Comparison of ENCODE assay signal across 23 cellular contexts in the genomic region with DNA sequence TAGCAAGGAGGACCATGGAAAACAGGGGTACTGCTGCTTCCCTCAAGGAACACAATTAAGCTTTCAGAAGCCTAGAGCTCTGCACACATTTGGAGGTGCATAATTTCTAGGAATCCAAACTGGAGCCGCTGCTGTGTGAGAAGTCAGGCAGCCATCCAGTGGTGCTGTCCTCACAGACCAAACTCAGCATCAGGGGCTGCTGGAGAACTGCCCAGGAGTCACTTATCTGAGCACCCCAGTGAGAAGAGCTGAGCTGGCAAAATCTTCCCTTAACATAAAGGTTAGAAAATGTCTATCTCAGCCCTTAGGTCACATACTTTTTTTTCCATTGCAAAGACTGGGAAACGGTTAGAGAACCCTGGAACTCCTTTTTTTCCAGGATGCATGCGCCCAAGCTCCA.
DNase-seq lines count a peak whose midpoint lies in the region; ATAC-seq, FAIRE-seq and TF ChIP-seq lines count a peak whose summit lies in the region.
"Had no signal": no experiment of that assay in that cellular context is flagged by ENCODE, and none has a peak within 500 bp of the region (broad histone marks: within the 10 kb centered on the region; RNA-seq: fewer than 3 reads in every experiment).

No MANE protein-coding gene starts in this region.

- BruUV-seq in HepG2 (replicated peaks; lab: Mats Ljungman, UMichigan) (no TSS peak), IMR-90 (replicated peaks; lab: Mats Ljungman, UMichigan) (no TSS peak)

- H2AFZ ChIP-seq in HepG2 (ENCODE audit: low read length) (no peak overlapping the region), IMR-90 (replicated peaks; ENCODE audit: low read length, poor library complexity) (no peak overlapping the region)

- intact Hi-C loops in HepG2 (cut with micrococcal nuclease; ENCODE audit: unreplicated experiment) (no loop called here), right lobe of liver (cut with DNase I) (no loop called here), IMR-90 (cut with micrococcal nuclease) (no loop called here)

- no peak overlapping the region for H2AK9ac ChIP-seq in IMR-90 (replicated peaks; ENCODE audit: low read depth, low read length, poor library complexity)

- H4K8ac ChIP-seq in IMR-90 (ENCODE audit: low read depth in 2 of 2, low read length in 2 of 2), result no peak overlapping the region

- CTCF ChIA-PET in HepG2 (lab: Yijun Ruan, JAX; ENCODE audit: low intra/inter-chr PET ratio, low total read pairs), result no interaction called here
- CTCF ChIA-PET in IMR-90 (lab: Yijun Ruan, JAX), result no interaction called here

- H2BK120ac ChIP-seq in IMR-90 (ENCODE audit: low read depth, low read length), result no peak overlapping the region

- H3K27me3 ChIP-seq in HepG2 (ENCODE audit: control insufficient read depth in 1 of 2, insufficient read depth in 2 of 2, low read length in 2 of 2) (no peaks in the 10 kb centered on the region), right lobe of liver (no peaks in the 10 kb centered on the region), IMR-90 (ENCODE audit: control insufficient read depth, insufficient read depth, low read length) (no peaks in the 10 kb centered on the region; the same call in 1 of the 2 replicates)
- H3K27me3 ChIP-seq: SJCRH30 had no signal

- POLR2A ChIA-PET in HepG2 (lab: Yijun Ruan, JAX) (no interaction called here), IMR-90 (lab: Charles Lee; ENCODE audit: unreplicated experiment) (no interaction called here)

- no peak for TF ChIP-seq POLR2A in HepG2 (IDR thresholded peaks at IDR 0.05; ENCODE audit: insufficient read depth in 1 of 2, low read depth in 2 of 2, low read length in 2 of 2)
- TF ChIP-seq POLR2A in right lobe of liver (IDR thresholded peaks at IDR 0.05), result no peak
- TF ChIP-seq POLR2A in IMR-90 (IDR thresholded peaks at IDR 0.05; ENCODE audit: low read depth, low read length), result no peak
- TF ChIP-seq POLR2A in erythroblast (IDR thresholded peaks at IDR 0.05; ENCODE audit: low read length), result no peak

- DNase-seq in HepG2 (ENCODE audit: low spot score) (no peak), right lobe of liver (no peak), IMR-90 (no peak), erythroblast (lab: John Stamatoyannopoulos, UW) (peak; percentile 33 to 40), cerebellum (ENCODE audit: low spot score) (no peak), NCI-H1436 (lab: John Stamatoyannopoulos, UW) (no peak)
- no peak for DNase-seq in NK-92 treated with Interleukin-12 subunit alpha and Interleukin-12 subunit beta, amount 100 ng/mL, for 24 hours (lab: John Stamatoyannopoulos, UW)
- DNase-seq: C1 segment of cervical spinal cord; CD8-positive, alpha-beta memory T cell; KBM-7; MV-4-11; NCI-H1694; NCI-H2029 treated with DMSO at 0.1 percent for 48 hours; NCI-H2171 treated with DMSO at 0.1 percent for 48 hours; NCI-H345; NCI-H510A treated with DMSO at 0.1 percent for 48 hours; PC-3; SJCRH30; T-helper 1 cell had no signal

- H4K5ac ChIP-seq in IMR-90 (ENCODE audit: low read depth, low read length), result no peak overlapping the region

- H2BK5ac ChIP-seq in IMR-90 (ENCODE audit: low read depth, low read length, poor library complexity, severe bottlenecking), result no peak overlapping the region

- H3K9ac ChIP-seq in HepG2 (ENCODE audit: insufficient read depth, low read depth, low read length) (no peak overlapping the region), IMR-90 (ENCODE audit: low read depth, low read length) (no peak overlapping the region)

- no peak overlapping the region for H3K14ac ChIP-seq in IMR-90 (replicated peaks; ENCODE audit: low read depth, low read length)

- TF ChIP-seq EP300 in HepG2 (IDR thresholded peaks at IDR 0.05; ENCODE audit: low read depth in 2 of 2, low read length in 2 of 2), result no peak
- TF ChIP-seq EP300 in HepG2 (CRISPR knock-in tag; IDR thresholded peaks at IDR 0.05; ENCODE audit: borderline replicate concordance), result no peak

- no peak overlapping the region for H3K56ac ChIP-seq in IMR-90 (ENCODE audit: extremely low read depth, insufficient read depth, low read length)

- no peak overlapping the region for H2BK15ac ChIP-seq in IMR-90 (ENCODE audit: low read depth, low read length)

- H3K79me2 ChIP-seq in HepG2 (ENCODE audit: insufficient read depth, low read length), result no peaks in the 10 kb centered on the region

- dilution Hi-C loops in IMR-90 (cut with HindIII; ENCODE audit: low sequenced_read_pairs, unreplicated experiment), result no loop called here

- WGBS in HepG2 (ENCODE audit: low lambda C conversion rate), result 97% methylated on average over 3 of the region's 3 CpGs
- WGBS in right lobe of liver (ENCODE audit: insufficient coverage, low coverage, low lambda C conversion rate, missing lambda C conversion rate), result 78% methylated on average over 2 of the region's 3 CpGs
- WGBS in IMR-90 (ENCODE audit: extremely low coverage in 2 of 2, insufficient read length in 1 of 2), 2 experiments, result 28% methylated on average over 2 of the region's 3 CpGs; no CpG with 5 or more reads in 1 of the 2 experiments

- no peaks in the 10 kb centered on the region for H3K4me1 ChIP-seq in HepG2 (ENCODE audit: insufficient read depth, low read length)
- peaks cover 0 to 3% (median 0%) of the 10 kb centered on the region in 4 donors for H3K4me1 ChIP-seq in right lobe of liver
- no peaks in the 10 kb centered on the region for H3K4me1 ChIP-seq in IMR-90 (ENCODE audit: control insufficient read depth, insufficient read depth, low read length)
- H3K4me1 ChIP-seq: SJCRH30 had no signal

- no peaks in the 10 kb centered on the region for H3K79me1 ChIP-seq in IMR-90 (ENCODE audit: low read depth in 1 of 2, low read length in 2 of 2)

- H3K27ac ChIP-seq in HepG2 (ENCODE audit: extremely low read length, insufficient read depth, low read length), result no peak overlapping the region
- no peak overlapping the region for H3K27ac ChIP-seq in right lobe of liver
- H3K27ac ChIP-seq in IMR-90 (ENCODE audit: insufficient read depth, low read length), result no peak overlapping the region
- H3K27ac ChIP-seq: SJCRH30 had no signal

- H3K9me3 ChIP-seq in HepG2 (ENCODE audit: low read length) (no peaks in the 10 kb centered on the region), right lobe of liver (no peaks in the 10 kb centered on the region), IMR-90 (ENCODE audit: control insufficient read depth, insufficient read depth, low read length) (no peaks in the 10 kb centered on the region)
- H3K9me3 ChIP-seq: SJCRH30 had no signal

- H3K9me1 ChIP-seq in IMR-90 (ENCODE audit: insufficient read depth, low read length), result no peaks in the 10 kb centered on the region

- in situ Hi-C loops in HepG2 (cut with HindIII; ENCODE audit: extremely low pct_ligation_motif_present, low pct_unique_long_range_greater_than_20kb), result no loop called here
- in situ Hi-C loops in IMR-90 (cut with MboI; ENCODE audit: low sequenced_read_pairs), result no loop called here

- TF ChIP-seq RAD21 in HepG2 (CRISPR knock-in tag; IDR thresholded peaks at IDR 0.05) (no peak), IMR-90 (IDR thresholded peaks at IDR 0.05; ENCODE audit: low read length) (no peak)

- no peak overlapping the region for H2AK5ac ChIP-seq in IMR-90 (ENCODE audit: low read depth, low read length)

- no peak for FAIRE-seq in HepG2 (lab: Jason Lieb, UNC)
- FAIRE-seq: GM18507, H54 had no signal

- no peak overlapping the region for H4K91ac ChIP-seq in IMR-90 (ENCODE audit: insufficient read depth, low read depth, low read length)

- TF ChIP-seq CTCF in HepG2 (CRISPR knock-in tag; IDR thresholded peaks at IDR 0.05), result no peak
- no peak for TF ChIP-seq CTCF in right lobe of liver (IDR thresholded peaks at IDR 0.05)
- no peak for TF ChIP-seq CTCF in IMR-90 (conservative IDR thresholded peaks at IDR 0.05; ENCODE audit: low read depth, low read length)

- no peak for ATAC-seq in HepG2
- no peak for ATAC-seq in right lobe of liver
- ATAC-seq in IMR-90 (ENCODE audit: low read depth), result no peak
- ATAC-seq: PC-3, Right ventricle myocardium inferior, SK-N-SH treated with all-trans-retinoic acid at 6 μM for 48 hours had no signal

- H3K36me3 ChIP-seq in HepG2 (replicated peaks in 1 of 2; ENCODE audit: control insufficient read depth in 1 of 2, insufficient read depth in 2 of 2, low read length in 2 of 2) (peaks cover 42 to 91% of the 10 kb centered on the region in 2 experiments), right lobe of liver (peaks cover 0 to 51% (median 5%) of the 10 kb centered on the region in 4 donors), IMR-90 (ENCODE audit: control insufficient read depth, insufficient read depth, low read length) (peaks cover 1% of the 10 kb centered on the region; the same call in 1 of the 2 replicates)
- H3K36me3 ChIP-seq: SJCRH30 had no signal

- no peak overlapping the region for H3K23ac ChIP-seq in IMR-90 (ENCODE audit: low read depth, low read length)

- H3K18ac ChIP-seq in IMR-90 (ENCODE audit: low read depth, low read length), result no peak overlapping the region

- H3K4ac ChIP-seq in IMR-90 (ENCODE audit: low read depth, low read length), result no peak overlapping the region

- H2BK20ac ChIP-seq in IMR-90 (ENCODE audit: low read depth, low read length), result no peak overlapping the region

- H3K4me2 ChIP-seq in HepG2 (ENCODE audit: low read depth, low read length) (no peak overlapping the region), IMR-90 (ENCODE audit: low read depth, low read length) (no peak overlapping the region)

- H3K4me3 ChIP-seq in HepG2 (replicated peaks in 1 of 3; ENCODE audit: insufficient read depth in 1 of 3, low read depth in 2 of 3, low read length in 3 of 3) (no peak overlapping the region), right lobe of liver (no peak overlapping the region), IMR-90 (ENCODE audit: insufficient read depth, low read depth, low read length) (no peak overlapping the region)
- H3K4me3 ChIP-seq: SJCRH30 had no signal

- no peaks in the 10 kb centered on the region for H4K20me1 ChIP-seq in HepG2 (ENCODE audit: insufficient read depth, low read length)
- no peaks in the 10 kb centered on the region for H4K20me1 ChIP-seq in IMR-90 (ENCODE audit: insufficient read depth, low read length)

TF ChIP-seq in HepG2, 621 proteins besides CTCF, POLR2A, EP300 and RAD21:
- TF ChIP-seq NKX3-1 (CRISPR knock-in tag; IDR thresholded peaks at IDR 0.05) (no peak), MAFF (IDR thresholded peaks at IDR 0.05; ENCODE audit: low read depth, low read length) (peak; percentile 86), MAFK (conservative IDR thresholded peaks at IDR 0.05 in 1 of 2, IDR thresholded peaks at IDR 0.05 in 1 of 2; ENCODE audit: low read length in 2 of 2) (peak; percentile 85 to 89), ZNF777 (CRISPR knock-in tag; IDR thresholded peaks at IDR 0.05) (no peak)

TF ChIP-seq in IMR-90, 13 proteins besides CTCF, POLR2A, EP300 and RAD21 (continues in another document):
- TF ChIP-seq FOS (IDR thresholded peaks at IDR 0.05; ENCODE audit: low read depth, low read length), result no peak
- TF ChIP-seq, protein P1, sequence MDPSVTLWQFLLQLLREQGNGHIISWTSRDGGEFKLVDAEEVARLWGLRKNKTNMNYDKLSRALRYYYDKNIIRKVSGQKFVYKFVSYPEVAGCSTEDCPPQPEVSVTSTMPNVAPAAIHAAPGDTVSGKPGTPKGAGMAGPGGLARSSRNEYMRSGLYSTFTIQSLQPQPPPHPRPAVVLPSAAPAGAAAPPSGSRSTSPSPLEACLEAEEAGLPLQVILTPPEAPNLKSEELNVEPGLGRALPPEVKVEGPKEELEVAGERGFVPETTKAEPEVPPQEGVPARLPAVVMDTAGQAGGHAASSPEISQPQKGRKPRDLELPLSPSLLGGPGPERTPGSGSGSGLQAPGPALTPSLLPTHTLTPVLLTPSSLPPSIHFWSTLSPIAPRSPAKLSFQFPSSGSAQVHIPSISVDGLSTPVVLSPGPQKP (IDR thresholded peaks at IDR 0.05; ENCODE audit: borderline replicate concordance, low read depth, low read length), result no peak

Comparison
In these comparisons a context has a peak if more than half of its experiments do, and no peak if none do; other contexts are left out.
1. DNase-seq: peak in erythroblast (2 of 2); none in HepG2 (single experiment), right lobe of liver (0 of 3), IMR-90 (single experiment), cerebellum (single experiment), NK-92 treated with Interleukin-12 subunit alpha and Interleukin-12 subunit beta, amount 100 ng/mL, for 24 hours (single experiment) and NCI-H1436 (single experiment).